In the genomic region with DNA sequence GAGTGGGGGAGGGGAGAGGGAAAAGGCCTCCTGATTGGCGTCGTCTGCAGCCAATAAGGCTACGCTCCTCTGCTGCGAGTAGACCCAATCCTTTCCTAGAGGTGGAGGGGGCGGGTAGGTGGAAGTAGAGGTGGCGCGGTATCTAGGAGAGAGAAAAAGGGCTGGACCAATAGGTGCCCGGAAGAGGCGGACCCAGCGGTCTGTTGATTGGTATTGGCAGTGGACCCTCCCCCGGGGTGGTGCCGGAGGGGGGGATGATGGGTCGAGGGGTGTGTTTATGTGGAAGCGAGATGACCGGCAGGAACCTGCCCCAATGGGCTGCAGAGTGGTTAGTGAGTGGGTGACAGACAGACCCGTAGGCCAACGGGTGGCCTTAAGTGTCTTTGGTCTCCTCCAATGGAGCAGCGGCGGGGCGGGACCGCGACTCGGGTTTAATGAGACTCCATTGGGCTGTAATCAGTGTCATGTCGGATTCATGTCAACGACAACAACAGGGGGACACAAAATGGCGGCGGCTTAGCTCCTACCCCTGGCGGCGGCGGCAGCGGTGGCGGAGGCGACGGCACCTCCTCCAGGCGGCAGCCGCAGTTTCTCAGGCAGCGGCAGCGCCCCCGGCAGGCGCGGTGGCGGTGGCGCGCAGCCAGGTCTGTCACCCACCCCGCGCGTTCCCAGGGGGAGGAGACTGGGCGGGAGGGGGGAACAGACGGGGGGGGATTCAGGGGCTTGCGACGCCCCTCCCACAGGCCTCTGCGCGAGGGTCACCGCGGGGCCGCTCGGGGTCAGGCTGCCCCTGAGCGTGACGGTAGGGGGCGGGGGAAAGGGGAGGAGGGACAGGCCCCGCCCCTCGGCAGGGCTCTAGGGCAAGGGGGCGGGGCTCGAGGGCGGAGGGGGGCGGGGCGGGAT, we compare ENCODE assay signal across 8 cellular contexts. TPM values are rescaled to one million over a fixed set of nuclear protein-coding genes. Genes with fewer than 3 reads are reported as not detected.
DNase-seq lines count a peak whose midpoint lies in the region; ATAC-seq and TF ChIP-seq lines count a peak whose summit lies in the region.

Gene KAT6B (plus strand): TSS at position 459 of the 903 bp plus-strand sequence. CDS start 16,258 bp downstream, outside the sequence.

- peak within 1 kb of the TSS; percentile 88 for H3K4me3 Mint-ChIP-seq in HFFc6
- H3K4me3 Mint-ChIP-seq in activated naive CD4-positive, alpha-beta T cell treated with anti-CD3 and anti-CD28 coated beads, Interleukin-2, amount 10 ng/mL, durations not matched to agents 7 days and 5 days, result peak within 1 kb of the TSS; percentile 92

- H3K27ac Mint-ChIP-seq in HFFc6, result peak within 1 kb of the TSS; percentile 96
- H3K27ac Mint-ChIP-seq in activated naive CD4-positive, alpha-beta T cell treated with anti-CD3 and anti-CD28 coated beads, Interleukin-2, amount 10 ng/mL, durations not matched to agents 7 days and 5 days, result peak within 1 kb of the TSS; percentile 99

- no peaks in the 10 kb centered on the region for H3K9me3 ChIP-seq in SK-N-MC (ENCODE audit: low read depth, low read length)
- H3K9me3 ChIP-seq in gastroesophageal sphincter, result no peaks in the 10 kb centered on the region
- no peaks in the 10 kb centered on the region for H3K9me3 ChIP-seq in neutrophil

- H3K4me1 Mint-ChIP-seq in HFFc6 (ENCODE audit: low read depth), result peaks cover 60% of the 10 kb centered on the region
- H3K4me1 Mint-ChIP-seq in activated naive CD4-positive, alpha-beta T cell treated with anti-CD3 and anti-CD28 coated beads, Interleukin-2, amount 10 ng/mL, durations not matched to agents 7 days and 5 days, result peaks cover 54% of the 10 kb centered on the region

- TF ChIP-seq POLR2A in NB4 (IDR thresholded peaks at IDR 0.05; ENCODE audit: extremely low read depth, insufficient read length) (peak; percentile 62), gastroesophageal sphincter (IDR thresholded peaks at IDR 0.05) (peak; percentile 40 to 54)

- no peaks in the 10 kb centered on the region for H3K9me3 Mint-ChIP-seq in HFFc6
- no peaks in the 10 kb centered on the region for H3K9me3 Mint-ChIP-seq in activated naive CD4-positive, alpha-beta T cell treated with anti-CD3 and anti-CD28 coated beads, Interleukin-2, amount 10 ng/mL, durations not matched to agents 7 days and 5 days

- peak within 1 kb of the TSS; percentile 74 for H3K9ac ChIP-seq in SK-N-MC (ENCODE audit: insufficient read length)

- no peak for TF ChIP-seq EP300 in gastroesophageal sphincter (IDR thresholded peaks at IDR 0.05)

- DNase-seq in HFFc6, result peak; percentile 100
- DNase-seq in NB4 (ENCODE audit: low read depth), result peak; percentile 100
- DNase-seq in SK-N-MC (ENCODE audit: low read depth, low spot score), result peak; percentile 92
- peak; percentile 100 for DNase-seq in activated naive CD4-positive, alpha-beta T cell treated with anti-CD3 and anti-CD28 coated beads, Interleukin-2, amount 10 ng/mL, durations not matched to agents 7 days and 5 days
- peak; percentile 98 to 100 (median 100) for DNase-seq in substantia nigra (lab: John Stamatoyannopoulos, UW)

- H3K36me3 Mint-ChIP-seq in HFFc6 (ENCODE audit: low read depth), result no peaks in the 10 kb centered on the region; the same call in 1 of the 2 replicates
- H3K36me3 Mint-ChIP-seq in activated naive CD4-positive, alpha-beta T cell treated with anti-CD3 and anti-CD28 coated beads, Interleukin-2, amount 10 ng/mL, durations not matched to agents 7 days and 5 days, result peaks cover 12% of the 10 kb centered on the region

- peak within 1 kb of the TSS; percentile 82 for H3K4me3 ChIP-seq in GM08714 (ENCODE audit: low read length)
- peak within 1 kb of the TSS; percentile 69 for H3K4me3 ChIP-seq in NB4 (ENCODE audit: low read depth, low read length)
- peak within 1 kb of the TSS; percentile 83 for H3K4me3 ChIP-seq in SK-N-MC
- peak within 1 kb of the TSS; percentile 67 to 96 for H3K4me3 ChIP-seq in gastroesophageal sphincter
- peak within 1 kb of the TSS; percentile 88 to 100 for H3K4me3 ChIP-seq in neutrophil (ENCODE audit: low read depth in 1 of 2, low read length in 1 of 2)

- H3K27ac ChIP-seq in SK-N-MC (peak within 1 kb of the TSS; percentile 89), gastroesophageal sphincter (peak within 1 kb of the TSS; percentile 86 to 100 (median 100)), neutrophil (peak within 1 kb of the TSS; percentile 99), substantia nigra (ENCODE audit: low read depth, low read length, poor library complexity, severe bottlenecking) (peak within 1 kb of the TSS; percentile 99)

- no peaks in the 10 kb centered on the region; the same call in 1 of the 2 replicates for H3K27me3 Mint-ChIP-seq in HFFc6 (ENCODE audit: insufficient read depth)
- peaks cover 5% of the 10 kb centered on the region for H3K27me3 Mint-ChIP-seq in activated naive CD4-positive, alpha-beta T cell treated with anti-CD3 and anti-CD28 coated beads, Interleukin-2, amount 10 ng/mL, durations not matched to agents 7 days and 5 days

- TF ChIP-seq CTCF in HFFc6 (IDR thresholded peaks at IDR 0.05), result peak; percentile 66
- TF ChIP-seq CTCF in NB4 (IDR thresholded peaks at IDR 0.05; ENCODE audit: low read depth, low read length), result no peak
- peak in 3 of 4 experiments; percentile 38 to 54 (median 53) for TF ChIP-seq CTCF in gastroesophageal sphincter (IDR thresholded peaks at IDR 0.05)
- peak; percentile 66 for TF ChIP-seq CTCF in neutrophil (IDR thresholded peaks at IDR 0.05)

- ATAC-seq in gastroesophageal sphincter, result peak; percentile 94

- H3K4me1 ChIP-seq in gastroesophageal sphincter, result peaks cover 0 to 68% (median 8%) of the 10 kb centered on the region in 3 donors
- peaks cover 20 to 27% of the 10 kb centered on the region in 2 experiments for H3K4me1 ChIP-seq in neutrophil (ENCODE audit: control insufficient read depth in 1 of 2, insufficient read depth in 1 of 2, low read depth in 1 of 2, low read length in 1 of 2)

- H3K27me3 ChIP-seq in gastroesophageal sphincter, result no peaks in the 10 kb centered on the region
- H3K27me3 ChIP-seq in neutrophil, result no peaks in the 10 kb centered on the region

- 0% methylated on average over 1 to 12 of the region's 67 CpGs for WGBS in gastroesophageal sphincter (ENCODE audit: low coverage in 1 of 2), 2 donors

- H3K36me3 ChIP-seq in SK-N-MC (ENCODE audit: insufficient read depth, low read length) (no peaks in the 10 kb centered on the region), gastroesophageal sphincter (no peaks in the 10 kb centered on the region), neutrophil (no peaks in the 10 kb centered on the region)

- CTCF ChIA-PET in activated naive CD4-positive, alpha-beta T cell treated with anti-CD3 and anti-CD28 coated beads, Interleukin-2, amount 10 ng/mL, durations not matched to agents 7 days and 5 days (lab: Charles Lee), result interaction anchor here (1.1 to 1.6 kb wide), 2 partner anchors 88 to 195 kb away, joined by 3 to 4 read pairs; no protein-coding TSS in a partner anchor

RNA-seq across cellular contexts. Expression of gene KAT6B, which starts in this region (rescaled TPM):
- 10 to 100 TPM; 17.8 to 27.5 (median 23.6) TPM for total RNA-seq in HFFc6 (2021; fragmentation: NEBNext Ultra II Directional; extraction: Animal tissue kit (Norgen Biotek cat#: 25700))
- total RNA-seq in gastroesophageal sphincter, result 100 to 1,000 TPM in 1 of 4 donors, 10 to 100 TPM in 3; 35.8 to 107 (median 82.9) TPM

Comparison
In these comparisons a context has a peak if more than half of its experiments do, and no peak if none do; other contexts are left out.
1. Peak in every context shown above with its lines: DNase-seq, ATAC-seq, H3K4me3 ChIP-seq and H3K27ac ChIP-seq.